8 cellular contexts compared by ENCODE assay signal in genomic region chr2:47174731-47175361, GRCh38. TPM values are rescaled to one million over a fixed set of nuclear protein-coding genes. Genes with fewer than 3 reads are reported as not detected.
DNase-seq lines count a peak whose midpoint lies in the region; ATAC-seq and TF ChIP-seq lines count a peak whose summit lies in the region.

No MANE protein-coding gene starts in this region.

- H3K27ac Mint-ChIP-seq in Caco-2 (ENCODE audit: unreplicated experiment): peak overlapping the region; percentile 97

- H3K9me3 Mint-ChIP-seq in Caco-2 (ENCODE audit: unreplicated experiment): no peaks in the 10 kb centered on the region

- H3K27me3 ChIP-seq in Caco-2 (replicated peaks; ENCODE audit: control insufficient read depth, insufficient read depth, low read length) (no peaks in the 10 kb centered on the region), SJCRH30 (no peaks in the 10 kb centered on the region)

- peak overlapping the region; percentile 98 for H3K4me3 Mint-ChIP-seq in Caco-2 (ENCODE audit: unreplicated experiment)

- H3K27me3 Mint-ChIP-seq in Caco-2 (ENCODE audit: insufficient read depth, unreplicated experiment): no peaks in the 10 kb centered on the region

- DNase-seq in Caco-2: peak; percentile 38 to 54
- DNase-seq in HS-27A (ENCODE audit: low read depth): peak; percentile 38
- DNase-seq in SJCRH30: peak; percentile 43 to 57
- peak; percentile 56 to 65 for DNase-seq in lung microvascular endothelial cell (ENCODE audit: low read depth in 2 of 2)
- DNase-seq in iPS-NIHi7 (ENCODE audit: extremely low spot score): no peak

- H3K4me3 ChIP-seq in Caco-2 (ENCODE audit: low read depth, low read length) (peak overlapping the region; percentile 98), SJCRH30 (peak overlapping the region; percentile 96)

- H3K4me1 Mint-ChIP-seq in Caco-2 (ENCODE audit: low read depth, unreplicated experiment): peaks cover 37% of the 10 kb centered on the region

- BruUV-seq in Caco-2 (replicated peaks; lab: Mats Ljungman, UMichigan): no TSS peak

- TF ChIP-seq CTCF in Caco-2 (IDR thresholded peaks at IDR 0.05; ENCODE audit: insufficient read depth in 1 of 2, low read depth in 1 of 2, low read length in 1 of 2, severe bottlenecking in 1 of 2, unreplicated experiment in 1 of 2): no peak

- no peak for ATAC-seq in GM19395 (IDR thresholded peaks at IDR 0.05; ENCODE audit: unreplicated experiment)

- H3K27ac ChIP-seq in SJCRH30: peak overlapping the region; percentile 100
- H3K27ac ChIP-seq in cingulate gyrus (ENCODE audit: low read depth, low read length): peak overlapping the region; percentile 99
- peak overlapping the region; percentile 98 for H3K27ac ChIP-seq in temporal lobe (ENCODE audit: low read depth, low read length)

- POLR2A ChIA-PET in Caco-2 (lab: Charles Lee): no interaction called here

- H3K9me3 ChIP-seq in Caco-2 (no peaks in the 10 kb centered on the region), SJCRH30 (replicated peaks) (no peaks in the 10 kb centered on the region)

- H3K36me3 ChIP-seq in Caco-2 (ENCODE audit: control insufficient read depth, insufficient read depth, low read length): 0 out of 2 replicates have a peak, but pooled peaks cover 2% of the 10 kb centered on the region
- peaks cover 38% of the 10 kb centered on the region for H3K36me3 ChIP-seq in SJCRH30

- H3K4me1 ChIP-seq in Caco-2 (peaks cover 43% of the 10 kb centered on the region), SJCRH30 (peaks cover 30% of the 10 kb centered on the region)

- H3K36me3 Mint-ChIP-seq in Caco-2 (ENCODE audit: insufficient read depth, unreplicated experiment): peaks cover 73% of the 10 kb centered on the region

- intact Hi-C loops in Caco-2 (cut with micrococcal nuclease; ENCODE audit: unreplicated experiment): no loop called here

- CTCF ChIA-PET in Caco-2 (lab: Charles Lee): no interaction called here

RNA-seq across cellular contexts. Expression of gene CALM2, which starts 1.5 kb away (rescaled TPM):
- 806 and 843 TPM in 2 replicates for total RNA-seq in Caco-2 (2022)
- 629 and 678 TPM in 2 replicates for total RNA-seq in SJCRH30 (2014; rRNA removed; shearing (Covaris generic))
- total RNA-seq in lung microvascular endothelial cell: 345 and 358 TPM in 2 replicates
- total RNA-seq in temporal lobe: 671 TPM

RNA-seq across cellular contexts. Expression of gene STPG4, which starts 19.7 kb away (rescaled TPM):
- 0.46 and 0.79 TPM in 2 replicates for total RNA-seq in Caco-2 (2022)
- 0.14 and 0.33 TPM in 2 replicates for total RNA-seq in SJCRH30 (2014; rRNA removed; shearing (Covaris generic))
- 0.20 TPM in 1 of 2 replicates, not detected in the other for total RNA-seq in lung microvascular endothelial cell
- total RNA-seq in temporal lobe: 0.49 TPM
